In genomic region chr6:41560440-41561192, GRCh38 we compare ENCODE assay signal across 9 cellular contexts. TPM values are rescaled to one million over a fixed set of nuclear protein-coding genes. Genes with fewer than 3 reads are reported as not detected.
A peak's percentile ranks its signal among the peaks of the same experiment; 100 is the strongest.
DNase-seq lines count a peak whose midpoint lies in the region; ATAC-seq lines count a peak whose summit lies in the region.
"Had no signal": no experiment of that assay in that cellular context is flagged by ENCODE, and none has a peak within 500 bp of the region (broad histone marks: within the 10 kb centered on the region; RNA-seq: fewer than 3 reads in every experiment).

No MANE protein-coding gene starts in this region.

- ATAC-seq in GM19023 (IDR thresholded peaks at IDR 0.05; ENCODE audit: unreplicated experiment), result peak; percentile 66
- ATAC-seq in HG03521 (IDR thresholded peaks at IDR 0.05; ENCODE audit: unreplicated experiment), result peak; percentile 70
- ATAC-seq in naive thymus-derived CD4-positive, alpha-beta T cell, result peak; percentile 97
- peak; percentile 90 for ATAC-seq in stimulated activated naive CD8-positive, alpha-beta T cell treated with anti-CD3 and anti-CD28 coated beads, Interleukin-15, Interleukin-2, amounts not matched to agents 100 U/mL and 50 U/mL, for 24 hours
- ATAC-seq: Panc1 had no signal

- peak overlapping the region; percentile 80 for H3K4me3 ChIP-seq in naive thymus-derived CD4-positive, alpha-beta T cell (ENCODE audit: low read length)

- intact Hi-C loops in naive thymus-derived CD4-positive, alpha-beta T cell (cut with micrococcal nuclease), result loop anchor here (1.0 kb wide), 2 partner anchors 14 to 28 kb away; partner anchors contain the start of gene FOXP4 (in 2 of the 2)

- H3K27ac Mint-ChIP-seq in naive thymus-derived CD4-positive, alpha-beta T cell, result peak overlapping the region in 8 of 9 donors; percentile 46 to 91 (median 82)

- peak; percentile 81 to 86 for DNase-seq in activated CD4-positive, alpha-beta T cell treated with anti-CD3 and anti-CD28 coated beads, Interleukin-2, amount 50 U/mL, for 48 hours
- DNase-seq in effector CD8-positive, alpha-beta T cell (lab: John Stamatoyannopoulos, UW), result peak; percentile 76
- DNase-seq in naive thymus-derived CD4-positive, alpha-beta T cell, result peak; percentile 73 to 94 (median 85)
- DNase-seq in stimulated activated naive CD8-positive, alpha-beta T cell treated with anti-CD3 and anti-CD28 coated beads, Interleukin-15, Interleukin-2, amounts not matched to agents 100 U/mL and 50 U/mL, for 24 hours, result peak; percentile 88
- DNase-seq in DMS 273 treated with DMSO at 0.1 percent for 48 hours (lab: John Stamatoyannopoulos, UW) (no peak), globus pallidus (ENCODE audit: low spot score) (no peak)

- H3K27ac ChIP-seq in naive thymus-derived CD4-positive, alpha-beta T cell (ENCODE audit: low read depth, low read length), result peak overlapping the region; percentile 72

- H3K36me3 ChIP-seq in naive thymus-derived CD4-positive, alpha-beta T cell (ENCODE audit: control insufficient read depth in 2 of 3, insufficient read depth in 3 of 3, low read length in 3 of 3), result no peaks in the 10 kb centered on the region

- peaks cover 0 to 58% (median 0%) of the 10 kb centered on the region in 5 donors for H3K27me3 Mint-ChIP-seq in naive thymus-derived CD4-positive, alpha-beta T cell

- peaks cover 19 to 24% of the 10 kb centered on the region in 2 donors for H3K4me1 ChIP-seq in naive thymus-derived CD4-positive, alpha-beta T cell (ENCODE audit: control insufficient read depth in 2 of 2, insufficient read depth in 2 of 2, low read length in 2 of 2)

- H3K4me3 Mint-ChIP-seq in naive thymus-derived CD4-positive, alpha-beta T cell, result peak overlapping the region; percentile 82 to 90 (median 86)

- peaks cover 8 to 33% (median 22%) of the 10 kb centered on the region in 7 donors for H3K4me1 Mint-ChIP-seq in naive thymus-derived CD4-positive, alpha-beta T cell

- H3K9me3 ChIP-seq in naive thymus-derived CD4-positive, alpha-beta T cell (ENCODE audit: control insufficient read depth in 2 of 3, low read length in 3 of 3), result no peaks in the 10 kb centered on the region

- POLR2A ChIA-PET in naive thymus-derived CD4-positive, alpha-beta T cell (lab: Charles Lee), result interaction anchor here (0.7 kb wide), 1 partner anchor 38 kb away, joined by 3 read pairs; no protein-coding TSS in a partner anchor

- H3K9me3 Mint-ChIP-seq in naive thymus-derived CD4-positive, alpha-beta T cell, result no peaks in the 10 kb centered on the region

- CTCF ChIA-PET in naive thymus-derived CD4-positive, alpha-beta T cell (lab: Charles Lee), result interaction anchor here (0.7 kb wide), 1 partner anchor 9 kb away, joined by 3 read pairs; no protein-coding TSS in a partner anchor

- peaks cover 0 to 9% (median 2%) of the 10 kb centered on the region in 5 donors for H3K36me3 Mint-ChIP-seq in naive thymus-derived CD4-positive, alpha-beta T cell

- H3K27me3 ChIP-seq in naive thymus-derived CD4-positive, alpha-beta T cell (ENCODE audit: control insufficient read depth in 2 of 2, insufficient read depth in 2 of 2, low read length in 2 of 2), result no peaks in the 10 kb centered on the region

RNA-seq across cellular contexts. Expression of gene FOXP4, which starts 14.4 kb away (rescaled TPM):
- 1 to 10 TPM; 3.1 to 7.6 (median 4.9) TPM for total RNA-seq in naive thymus-derived CD4-positive, alpha-beta T cell
- polyA plus RNA-seq in naive thymus-derived CD4-positive, alpha-beta T cell, result under 1 TPM; 0.07 to 0.21 TPM

Comparison
In these comparisons a context has a peak if more than half of its experiments do, and no peak if none do; other contexts are left out.
1. DNase-seq: peak in activated CD4-positive, alpha-beta T cell treated with anti-CD3 and anti-CD28 coated beads, Interleukin-2, amount 50 U/mL, for 48 hours (2 of 2), effector CD8-positive, alpha-beta T cell (single experiment), naive thymus-derived CD4-positive, alpha-beta T cell (9 of 9) and stimulated activated naive CD8-positive, alpha-beta T cell treated with anti-CD3 and anti-CD28 coated beads, Interleukin-15, Interleukin-2, amounts not matched to agents 100 U/mL and 50 U/mL, for 24 hours (single experiment); none in DMS 273 treated with DMSO at 0.1 percent for 48 hours (single experiment) and globus pallidus (single experiment).
2. Peak in every context shown above with its lines, with median percentiles within 50 percentile points of each other: ATAC-seq.